In the genomic region with DNA sequence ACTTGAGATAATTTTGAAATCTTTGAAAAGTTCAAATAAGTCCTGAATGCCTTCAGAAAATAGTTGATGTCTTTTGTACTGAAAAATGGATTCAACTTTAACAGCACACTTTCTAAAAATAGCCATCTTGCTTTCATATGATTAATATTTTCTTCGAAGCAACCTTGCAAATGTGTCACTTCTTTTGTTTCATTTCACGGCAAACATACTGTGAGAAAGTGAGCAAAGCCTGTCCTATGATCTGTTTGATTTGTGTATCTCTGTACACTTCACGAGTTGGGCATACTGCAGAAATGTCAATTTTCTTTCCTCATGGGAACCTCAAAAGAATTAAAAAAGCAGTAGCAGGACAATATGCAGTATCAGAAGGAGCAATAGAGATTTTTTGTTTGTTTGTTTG, we compare ENCODE assay signal across 17 cellular contexts.
"Had no signal": no experiment of that assay in that cellular context is flagged by ENCODE, and none has a peak within 500 bp of the region (broad histone marks: within the 10 kb centered on the region; RNA-seq: fewer than 3 reads in every experiment).

No MANE protein-coding gene starts in this region.

- H3K9me3 ChIP-seq: sigmoid colon, upper lobe of right lung had no signal

- H3K27ac ChIP-seq: cardiac muscle cell, foreskin keratinocyte, sigmoid colon, upper lobe of right lung had no signal

- FAIRE-seq: endometrium had no signal

- H3K27me3 ChIP-seq: cardiac muscle cell, foreskin keratinocyte, sigmoid colon, upper lobe of right lung had no signal

- H3K4me3 ChIP-seq: cardiac muscle cell, sigmoid colon, upper lobe of right lung had no signal

- H3K4me1 ChIP-seq: upper lobe of right lung had no signal

- DNase-seq: activated CD4-positive, alpha-beta T cell treated with anti-CD3 and anti-CD28 coated beads for 4 hours; activated CD4-positive, alpha-beta T cell treated with anti-CD3 and anti-CD28 coated beads, Interleukin-2, amount 50 U/mL, for 48 hours; activated CD4-positive, CD25-positive, alpha-beta regulatory T cell; activated naive CD4-positive, alpha-beta T cell treated with Interleukin-2 at 50 U/mL for 16 hours; activated naive CD8-positive, alpha-beta T cell treated with anti-CD3 and anti-CD28 coated beads for 36 hours; activated T-cell treated with anti-CD3 and anti-CD28 coated beads, Interleukin-2, amount 50 U/mL, for 48 hours; erythroblast; hippocampal formation; kidney glomerular epithelial cell; sigmoid colon; stimulated activated CD4-positive, alpha-beta T cell treated with anti-CD3 and anti-CD28 coated beads, Interleukin-4, amount 100 ng/mL, for 24 hours; stimulated activated naive CD4-positive, alpha-beta T cell treated with Interleukin-2 at 50 U/mL for 16 hours; T-helper 17 cell; upper lobe of right lung had no signal

- H3K36me3 ChIP-seq: cardiac muscle cell, sigmoid colon, upper lobe of right lung had no signal

- ATAC-seq: T-helper 17 cell, upper lobe of right lung had no signal
